In the genomic region with DNA sequence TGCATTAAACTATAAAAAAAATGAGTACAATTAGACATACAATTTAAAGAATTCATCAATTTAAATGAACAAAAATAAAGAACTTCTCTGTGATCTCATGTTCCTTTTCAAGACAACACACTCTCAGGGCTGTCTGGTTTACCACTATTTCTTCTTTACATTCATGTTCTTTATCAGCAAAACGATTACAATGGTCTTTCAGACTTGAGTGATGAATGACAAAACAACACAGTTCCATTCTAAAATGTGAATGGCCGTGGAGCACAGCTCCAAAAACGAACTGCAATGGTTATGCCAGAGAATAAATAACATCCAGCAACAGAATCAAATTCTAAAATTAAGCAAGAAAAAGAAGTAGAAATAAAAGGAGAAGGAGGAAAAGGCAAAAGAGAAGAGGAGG, we compare ENCODE assay signal across 21 cellular contexts.
DNase-seq lines count a peak whose midpoint lies in the region; ATAC-seq and TF ChIP-seq lines count a peak whose summit lies in the region.
"Had no signal": no experiment of that assay in that cellular context is flagged by ENCODE, and none has a peak within 500 bp of the region (broad histone marks: within the 10 kb centered on the region; RNA-seq: fewer than 3 reads in every experiment).

No MANE protein-coding gene starts in this region.

- H3K4me1 ChIP-seq in MM.1S (ENCODE audit: low read length) (peaks cover 29% of the 10 kb centered on the region), neural progenitor cell (peaks cover 46% of the 10 kb centered on the region)
- H3K4me1 ChIP-seq: Peyer's patch had no signal

- H3K36me3 Mint-ChIP-seq in brain (no peaks in the 10 kb centered on the region), neural progenitor cell (no peaks in the 10 kb centered on the region), type B pancreatic cell (no peaks in the 10 kb centered on the region)
- H3K36me3 Mint-ChIP-seq in activated naive CD4-positive, alpha-beta T cell treated with anti-CD3 and anti-CD28 coated beads, Interleukin-2, amount 50 U/mL, for 72 hours, result peaks cover 0 to 6% of the 10 kb centered on the region in 2 donors
- H3K36me3 Mint-ChIP-seq: CD14-positive monocyte; CD8-positive, alpha-beta memory T cell had no signal

- H3F3A ChIP-seq in MM.1S (ENCODE audit: insufficient read depth, low read length) (peaks cover 20% of the 10 kb centered on the region), neural progenitor cell (ENCODE audit: low read depth) (peaks cover 24% of the 10 kb centered on the region)

- H2AFZ ChIP-seq in MM.1S (ENCODE audit: low read length), result no peak overlapping the region
- no peak overlapping the region for H2AFZ ChIP-seq in neural progenitor cell (replicated peaks)

- no peaks in the 10 kb centered on the region for H3K9me2 ChIP-seq in MM.1S (replicated peaks; ENCODE audit: insufficient read depth, low read length)

- H3K9ac ChIP-seq in MM.1S (ENCODE audit: low read length), result no peak overlapping the region; the same call in 1 of the 2 replicates
- H3K9ac ChIP-seq in neural progenitor cell, result no peak overlapping the region

- H3K36me3 ChIP-seq in MM.1S (replicated peaks; ENCODE audit: insufficient read depth, low read length) (no peaks in the 10 kb centered on the region), neural progenitor cell (peaks cover 4% of the 10 kb centered on the region)
- H3K36me3 ChIP-seq: Peyer's patch had no signal

- H3K4me3 Mint-ChIP-seq in brain (peak overlapping the region in 4 of 5 experiments; percentile 12 to 67 (median 58)), neural progenitor cell (peak overlapping the region; percentile 70), type B pancreatic cell (no peak overlapping the region)
- H3K4me3 Mint-ChIP-seq: CD14-positive monocyte; CD8-positive, alpha-beta memory T cell had no signal

- H3K9me3 ChIP-seq in MM.1S (replicated peaks; ENCODE audit: insufficient read depth, low read length) (no peaks in the 10 kb centered on the region), neural progenitor cell (ENCODE audit: low read depth) (no peaks in the 10 kb centered on the region)
- H3K9me3 ChIP-seq: BE2C, Peyer's patch had no signal

- TF ChIP-seq CTCF in MM.1S (IDR thresholded peaks at IDR 0.05; ENCODE audit: low read length) (no peak), brain (conservative IDR thresholded peaks at IDR 0.05) (no peak), neural progenitor cell (IDR thresholded peaks at IDR 0.05) (no peak), type B pancreatic cell (conservative IDR thresholded peaks at IDR 0.05) (no peak)

- peak overlapping the region; percentile 79 for H3K4me2 ChIP-seq in MM.1S (ENCODE audit: low read depth, low read length)
- peak overlapping the region; percentile 73 for H3K4me2 ChIP-seq in neural progenitor cell

- H3K27ac ChIP-seq in MM.1S (ENCODE audit: low read length) (peak overlapping the region; percentile 31; the same call in 1 of the 2 replicates), neural progenitor cell (peak overlapping the region; percentile 69)
- H3K27ac ChIP-seq: Peyer's patch had no signal

- H3K27ac Mint-ChIP-seq in brain, result peak overlapping the region in 3 of 5 experiments; percentile 5 to 38 (median 7)
- peak overlapping the region; percentile 70 for H3K27ac Mint-ChIP-seq in neural progenitor cell
- peak overlapping the region; percentile 37 for H3K27ac Mint-ChIP-seq in type B pancreatic cell
- H3K27ac Mint-ChIP-seq in activated naive CD4-positive, alpha-beta T cell treated with anti-CD3 and anti-CD28 coated beads, Interleukin-2, amount 50 U/mL, for 72 hours, result no peak overlapping the region
- H3K27ac Mint-ChIP-seq: CD14-positive monocyte; CD8-positive, alpha-beta memory T cell had no signal

- DNase-seq in MM.1S (no peak), neural progenitor cell (ENCODE audit: low spot score) (peak; percentile 13), type B pancreatic cell (ENCODE audit: extremely low spot score, unreplicated experiment) (no peak), NCI-H2107 (lab: John Stamatoyannopoulos, UW) (no peak)
- no peak for DNase-seq in activated naive CD4-positive, alpha-beta T cell treated with anti-CD3 and anti-CD28 coated beads, Interleukin-2, amount 50 U/mL, for 72 hours (ENCODE audit: low spot score in 2 of 2)
- DNase-seq: CD8-positive, alpha-beta memory T cell; DMS 273 treated with DMSO at 0.1 percent for 48 hours; GF-D8; Kasumi-1; MV-4-11; NCI-H1436 treated with DMSO at 0.1 percent for 48 hours; NCI-H187 treated with DMSO at 0.1 percent for 48 hours; NCI-H446 treated with DMSO at 0.1 percent for 48 hours; Peyer's patch; SHP77 treated with DMSO at 0.1 percent for 48 hours had no signal

- H3K4me1 Mint-ChIP-seq in brain, result peaks cover 85% of the 10 kb centered on the region
- H3K4me1 Mint-ChIP-seq in neural progenitor cell, result peaks cover 34% of the 10 kb centered on the region
- H3K4me1 Mint-ChIP-seq in type B pancreatic cell (ENCODE audit: unreplicated experiment), result peaks cover 43% of the 10 kb centered on the region
- H3K4me1 Mint-ChIP-seq: CD14-positive monocyte; CD8-positive, alpha-beta memory T cell had no signal

- H3K9me3 Mint-ChIP-seq in brain, result no peaks in the 10 kb centered on the region
- H3K9me3 Mint-ChIP-seq in neural progenitor cell, result no peaks in the 10 kb centered on the region
- no peaks in the 10 kb centered on the region for H3K9me3 Mint-ChIP-seq in type B pancreatic cell
- H3K9me3 Mint-ChIP-seq in activated naive CD4-positive, alpha-beta T cell treated with anti-CD3 and anti-CD28 coated beads, Interleukin-2, amount 50 U/mL, for 72 hours, result peaks cover 0 to 7% of the 10 kb centered on the region in 2 donors

- ATAC-seq in HG02852 (IDR thresholded peaks at IDR 0.05; ENCODE audit: unreplicated experiment), result no peak
- no peak for ATAC-seq in activated naive CD4-positive, alpha-beta T cell treated with anti-CD3 and anti-CD28 coated beads, Interleukin-2, amount 50 U/mL, for 72 hours
- ATAC-seq: HCT116, HepG2 had no signal

- no peaks in the 10 kb centered on the region for H3K27me3 ChIP-seq in MM.1S (replicated peaks; ENCODE audit: insufficient read depth, low read length)
- H3K27me3 ChIP-seq in neural progenitor cell, result peaks cover 14% of the 10 kb centered on the region
- H3K27me3 ChIP-seq: BE2C, Peyer's patch had no signal

- H3K4me3 ChIP-seq in MM.1S (ENCODE audit: low read length) (no peak overlapping the region), neural progenitor cell (peak overlapping the region; percentile 23)
- H3K4me3 ChIP-seq: Peyer's patch had no signal

- H4K20me1 ChIP-seq in MM.1S (ENCODE audit: insufficient read depth, low read length) (no peaks in the 10 kb centered on the region), neural progenitor cell (ENCODE audit: low read depth) (peaks cover 29% of the 10 kb centered on the region)

- H3K27me3 Mint-ChIP-seq in brain (no peaks in the 10 kb centered on the region), neural progenitor cell (ENCODE audit: insufficient read depth, low read depth) (no peaks in the 10 kb centered on the region), type B pancreatic cell (no peaks in the 10 kb centered on the region)

- H3K79me2 ChIP-seq in MM.1S (ENCODE audit: low read length) (peaks cover 86% of the 10 kb centered on the region), neural progenitor cell (ENCODE audit: low read depth) (peaks cover 5% of the 10 kb centered on the region)

Comparison
In these comparisons a context has a peak if more than half of its experiments do, and no peak if none do; other contexts are left out.
1. H3K27ac Mint-ChIP-seq: peak in brain (3 of 5), neural progenitor cell (single experiment) and type B pancreatic cell (single experiment); none in activated naive CD4-positive, alpha-beta T cell treated with anti-CD3 and anti-CD28 coated beads, Interleukin-2, amount 50 U/mL, for 72 hours (0 of 2).